16 cellular contexts compared by ENCODE assay signal in the genomic region with DNA sequence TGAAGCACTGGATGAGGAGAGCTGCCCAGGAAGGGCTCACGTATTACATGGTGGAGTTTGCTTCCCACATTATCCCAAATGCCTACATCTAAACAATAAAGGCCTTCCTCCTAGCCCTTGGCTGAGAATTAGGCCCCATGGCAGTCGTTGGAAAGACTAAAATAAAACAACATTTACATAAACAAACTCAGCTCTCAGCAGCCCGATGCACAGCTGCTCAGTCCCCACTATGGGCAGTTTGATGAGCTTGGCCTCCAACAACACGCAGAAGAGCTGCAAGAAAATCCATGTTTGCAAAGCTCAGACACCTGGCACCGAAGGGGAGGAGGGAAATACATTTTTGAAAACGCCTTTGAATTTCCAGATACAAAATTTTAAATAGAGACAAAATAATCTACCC.
A peak's percentile ranks its signal among the peaks of the same experiment; 100 is the strongest.
DNase-seq lines count a peak whose midpoint lies in the region; ATAC-seq and TF ChIP-seq lines count a peak whose summit lies in the region.
"Had no signal": no experiment of that assay in that cellular context is flagged by ENCODE, and none has a peak within 500 bp of the region (broad histone marks: within the 10 kb centered on the region; RNA-seq: fewer than 3 reads in every experiment).

No MANE protein-coding gene starts in this region.

- no peak for TF ChIP-seq CTCF in GM20000 (IDR thresholded peaks at IDR 0.05; ENCODE audit: extremely low read depth, missing control alignments)

- DNase-seq in NCI-H2081 (lab: John Stamatoyannopoulos, UW) (peak; percentile 4 to 47), NCI-H2081 treated with DMSO at 0.1 percent for 48 hours (lab: John Stamatoyannopoulos, UW) (no peak), NCI-H345 (lab: John Stamatoyannopoulos, UW) (peak; percentile 86), SHP77 treated with DMSO at 0.1 percent for 48 hours (lab: John Stamatoyannopoulos, UW) (peak; percentile 88), GM20000 (ENCODE audit: low spot score) (no peak), C1 segment of cervical spinal cord (lab: John Stamatoyannopoulos, UW) (no peak)
- DNase-seq: Caco-2; CD4-positive, CD25-positive, alpha-beta regulatory T cell; EL; NCI-H1436 treated with DMSO at 0.1 percent for 48 hours; NCI-H226; NCI-H748 treated with DMSO at 0.1 percent for 48 hours; RPMI8226; T-helper 17 cell had no signal

- ATAC-seq in GM19324 (IDR thresholded peaks at IDR 0.05; ENCODE audit: low FRiP score, unreplicated experiment) = no peak
- ATAC-seq: GM12878, T-helper 17 cell had no signal

Comparison
In these comparisons a context has a peak if more than half of its experiments do, and no peak if none do; other contexts are left out.
1. DNase-seq: peak in NCI-H2081 (2 of 2), NCI-H345 (single experiment) and SHP77 treated with DMSO at 0.1 percent for 48 hours (single experiment); none in NCI-H2081 treated with DMSO at 0.1 percent for 48 hours (single experiment), GM20000 (single experiment) and C1 segment of cervical spinal cord (0 of 14).